24 cellular contexts compared by ENCODE assay signal in genomic region chr18:46325836-46326235, GRCh38.
DNase-seq lines count a peak whose midpoint lies in the region; ATAC-seq and TF ChIP-seq lines count a peak whose summit lies in the region.
"Had no signal": no experiment of that assay in that cellular context is flagged by ENCODE, and none has a peak within 500 bp of the region (broad histone marks: within the 10 kb centered on the region; RNA-seq: fewer than 3 reads in every experiment).

No MANE protein-coding gene starts in this region.

- intact Hi-C loops in gastrocnemius medialis (cut with DNase I; ENCODE audit: low total_unique reads) = no loop called here

- no peak overlapping the region for H2BK120ac ChIP-seq in neuronal stem cell (ENCODE audit: low read depth, low read length)

- no peak overlapping the region for H3K23ac ChIP-seq in neuronal stem cell (ENCODE audit: low read depth, low read length, poor library complexity)

- H3K27me3 ChIP-seq in endodermal cell (ENCODE audit: control insufficient read depth, insufficient read depth, low read length, poor library complexity, severe bottlenecking) = no peaks in the 10 kb centered on the region
- no peaks in the 10 kb centered on the region for H3K27me3 ChIP-seq in foreskin keratinocyte
- H3K27me3 ChIP-seq in neuronal stem cell (ENCODE audit: control insufficient read depth in 3 of 3, insufficient read depth in 3 of 3, low read depth in 1 of 3, low read length in 3 of 3) = no peaks in the 10 kb centered on the region
- no peaks in the 10 kb centered on the region for H3K27me3 ChIP-seq in gastrocnemius medialis
- H3K27me3 ChIP-seq: BE2C had no signal

- H3K9me3 ChIP-seq in endodermal cell (ENCODE audit: control insufficient read depth, low read length) (no peaks in the 10 kb centered on the region), neuronal stem cell (replicated peaks in 1 of 2; ENCODE audit: control insufficient read depth in 2 of 2, insufficient read depth in 1 of 2, low read depth in 1 of 2, low read length in 2 of 2) (no peaks in the 10 kb centered on the region), gastrocnemius medialis (no peaks in the 10 kb centered on the region)
- H3K9me3 ChIP-seq: BE2C had no signal

- peak overlapping the region; percentile 41 for H2AK5ac ChIP-seq in neuronal stem cell (ENCODE audit: low read depth, low read length)

- 89 to 91% methylated on average over 6 to 9 of the region's 9 CpGs for WGBS in endodermal cell (ENCODE audit: insufficient coverage in 1 of 2, insufficient read length in 1 of 2), 2 experiments
- WGBS in neuronal stem cell (ENCODE audit: extremely low coverage in 2 of 2, insufficient read length in 2 of 2, insufficient replicate concordance in 1 of 2), 2 donors = no CpG with 5 or more reads among the region's 9 CpGs

- H3K4me1 Mint-ChIP-seq in activated naive CD8-positive, alpha-beta T cell treated with anti-CD3 and anti-CD28 coated beads, Interleukin-2, amount 10 ng/mL, durations not matched to agents 7 days and 5 days = peaks cover 6% of the 10 kb centered on the region
- H3K4me1 Mint-ChIP-seq in activated naive CD8-positive, alpha-beta T cell treated with anti-CD3 and anti-CD28 coated beads for 36 hours = peaks cover 1% of the 10 kb centered on the region
- H3K4me1 Mint-ChIP-seq in endodermal cell = peaks cover 20% of the 10 kb centered on the region

- peaks cover 19% of the 10 kb centered on the region for H3K27me3 Mint-ChIP-seq in activated naive CD8-positive, alpha-beta T cell treated with anti-CD3 and anti-CD28 coated beads, Interleukin-2, amount 10 ng/mL, durations not matched to agents 7 days and 5 days
- peaks cover 3% of the 10 kb centered on the region for H3K27me3 Mint-ChIP-seq in activated naive CD8-positive, alpha-beta T cell treated with anti-CD3 and anti-CD28 coated beads for 36 hours
- H3K27me3 Mint-ChIP-seq in endodermal cell (ENCODE audit: insufficient read depth) = no peaks in the 10 kb centered on the region

- peaks cover 4% of the 10 kb centered on the region for H3K4me1 ChIP-seq in endodermal cell (ENCODE audit: control insufficient read depth, insufficient read depth, low read length)
- peaks cover 24% of the 10 kb centered on the region for H3K4me1 ChIP-seq in foreskin keratinocyte
- H3K4me1 ChIP-seq in neuronal stem cell (ENCODE audit: control insufficient read depth in 2 of 2, insufficient read depth in 1 of 2, low read depth in 1 of 2, low read length in 2 of 2) = peaks cover 20 to 22% of the 10 kb centered on the region in 2 donors
- peaks cover 13% of the 10 kb centered on the region in 2 donors for H3K4me1 ChIP-seq in gastrocnemius medialis
- H3K4me1 ChIP-seq: BE2C had no signal

- H3K4me3 Mint-ChIP-seq in activated naive CD8-positive, alpha-beta T cell treated with anti-CD3 and anti-CD28 coated beads, Interleukin-2, amount 10 ng/mL, durations not matched to agents 7 days and 5 days = no peak overlapping the region
- no peak overlapping the region for H3K4me3 Mint-ChIP-seq in activated naive CD8-positive, alpha-beta T cell treated with anti-CD3 and anti-CD28 coated beads for 36 hours
- no peak overlapping the region for H3K4me3 Mint-ChIP-seq in endodermal cell
- H3K4me3 Mint-ChIP-seq: CD8-positive, alpha-beta memory T cell had no signal

- H3K36me3 Mint-ChIP-seq in activated naive CD8-positive, alpha-beta T cell treated with anti-CD3 and anti-CD28 coated beads, Interleukin-2, amount 10 ng/mL, durations not matched to agents 7 days and 5 days = no peaks in the 10 kb centered on the region
- no peaks in the 10 kb centered on the region for H3K36me3 Mint-ChIP-seq in activated naive CD8-positive, alpha-beta T cell treated with anti-CD3 and anti-CD28 coated beads for 36 hours
- no peaks in the 10 kb centered on the region for H3K36me3 Mint-ChIP-seq in endodermal cell (ENCODE audit: low read depth)
- H3K36me3 Mint-ChIP-seq: CD14-positive monocyte; CD8-positive, alpha-beta memory T cell had no signal

- H3K36me3 ChIP-seq in endodermal cell (ENCODE audit: control insufficient read depth, insufficient read depth, low read length) (no peaks in the 10 kb centered on the region), neuronal stem cell (replicated peaks in 1 of 2; ENCODE audit: control insufficient read depth in 2 of 2, insufficient read depth in 2 of 2, low read length in 2 of 2) (no peaks in the 10 kb centered on the region), gastrocnemius medialis (no peaks in the 10 kb centered on the region)
- H3K36me3 ChIP-seq: BE2C had no signal

- POLR2A ChIA-PET in activated naive CD8-positive, alpha-beta T cell treated with anti-CD3 and anti-CD28 coated beads, Interleukin-2, amount 10 ng/mL, durations not matched to agents 7 days and 5 days (lab: Charles Lee) = no interaction called here

- no peak overlapping the region for H2BK15ac ChIP-seq in neuronal stem cell (ENCODE audit: low read length)

- no peak for ATAC-seq in activated naive CD8-positive, alpha-beta T cell treated with anti-CD3 and anti-CD28 coated beads, Interleukin-2, amount 10 ng/mL, durations not matched to agents 7 days and 5 days (ENCODE audit: low read depth)
- ATAC-seq in foreskin keratinocyte = no peak
- no peak for ATAC-seq in gastrocnemius medialis
- ATAC-seq in HG02840 (IDR thresholded peaks at IDR 0.05; ENCODE audit: low FRiP score, unreplicated experiment) = no peak
- ATAC-seq: PC-3 had no signal

- H3K9ac ChIP-seq in endodermal cell (ENCODE audit: extremely low read depth, low read length, poor library complexity, severe bottlenecking) = no peak overlapping the region
- H3K9ac ChIP-seq in neuronal stem cell (ENCODE audit: low read depth, low read length, poor library complexity) = peak overlapping the region; percentile 39

- peak overlapping the region; percentile 78 for H2BK12ac ChIP-seq in neuronal stem cell (ENCODE audit: low read length)

- H4K91ac ChIP-seq in neuronal stem cell (ENCODE audit: low read depth, low read length, poor library complexity) = no peak overlapping the region

- in situ Hi-C loops in gastrocnemius medialis (cut with MboI; ENCODE audit: low sequenced_read_pairs in 4 of 4) = no loop called here

- no peak overlapping the region for H3K18ac ChIP-seq in neuronal stem cell (ENCODE audit: low read length)

- no peak for DNase-seq in activated naive CD8-positive, alpha-beta T cell treated with anti-CD3 and anti-CD28 coated beads, Interleukin-2, amount 10 ng/mL, durations not matched to agents 7 days and 5 days
- no peak for DNase-seq in activated naive CD8-positive, alpha-beta T cell treated with anti-CD3 and anti-CD28 coated beads for 36 hours
- DNase-seq in endodermal cell (peak; percentile 35), foreskin keratinocyte (peak; percentile 33 to 48), neuronal stem cell (ENCODE audit: low spot score) (no peak), gastrocnemius medialis (no peak), AG08396 (ENCODE audit: low spot score) (no peak)
- DNase-seq: BE2C; CD8-positive, alpha-beta memory T cell; DMS79 treated with DMSO at 0.1 percent for 48 hours; GF-D8; H7; KBM-7; MM.1S; NCI-H2029; NCI-H446 treated with DMSO at 0.1 percent for 48 hours; NCI-H526; NCI-H82; NK-92 treated with Interleukin-12 subunit alpha and Interleukin-12 subunit beta, amount 100 ng/mL, for 24 hours; PC-3; SHP77 had no signal

- no peaks in the 10 kb centered on the region for H3K79me1 ChIP-seq in neuronal stem cell (ENCODE audit: low read depth, low read length)

- H2BK5ac ChIP-seq in neuronal stem cell (ENCODE audit: low read length) = no peak overlapping the region

- no peak overlapping the region for H3K4me2 ChIP-seq in neuronal stem cell (ENCODE audit: insufficient read depth, low read length, poor library complexity, severe bottlenecking)

- no peak for TF ChIP-seq POLR2A in gastrocnemius medialis (IDR thresholded peaks at IDR 0.05)

- peak overlapping the region; percentile 60 for H3K27ac Mint-ChIP-seq in activated naive CD8-positive, alpha-beta T cell treated with anti-CD3 and anti-CD28 coated beads, Interleukin-2, amount 10 ng/mL, durations not matched to agents 7 days and 5 days
- H3K27ac Mint-ChIP-seq in activated naive CD8-positive, alpha-beta T cell treated with anti-CD3 and anti-CD28 coated beads for 36 hours = no peak overlapping the region
- H3K27ac Mint-ChIP-seq in endodermal cell = no peak overlapping the region
- H3K27ac Mint-ChIP-seq: CD14-positive monocyte had no signal

- H3K14ac ChIP-seq in neuronal stem cell (ENCODE audit: low read length) = no peak overlapping the region

- no peaks in the 10 kb centered on the region for H3K9me3 Mint-ChIP-seq in activated naive CD8-positive, alpha-beta T cell treated with anti-CD3 and anti-CD28 coated beads, Interleukin-2, amount 10 ng/mL, durations not matched to agents 7 days and 5 days
- no peaks in the 10 kb centered on the region for H3K9me3 Mint-ChIP-seq in activated naive CD8-positive, alpha-beta T cell treated with anti-CD3 and anti-CD28 coated beads for 36 hours
- no peaks in the 10 kb centered on the region for H3K9me3 Mint-ChIP-seq in endodermal cell
- H3K9me3 Mint-ChIP-seq: CD8-positive, alpha-beta memory T cell had no signal

- H3K27ac ChIP-seq in endodermal cell (ENCODE audit: low read depth, low read length) (no peak overlapping the region), foreskin keratinocyte (no peak overlapping the region), neuronal stem cell (replicated peaks; ENCODE audit: low read length) (no peak overlapping the region), gastrocnemius medialis (no peak overlapping the region)
- H3K27ac ChIP-seq: 22Rv1 had no signal

- H3K4me3 ChIP-seq in endodermal cell (ENCODE audit: low read length) (no peak overlapping the region), neuronal stem cell (ENCODE audit: low read length in 2 of 2) (no peak overlapping the region), gastrocnemius medialis (no peak overlapping the region)

- no peak overlapping the region for H3K4ac ChIP-seq in neuronal stem cell (ENCODE audit: low read length)

- H2AFZ ChIP-seq in neuronal stem cell (ENCODE audit: low read length) = no peak overlapping the region

- no peak for TF ChIP-seq CTCF in endodermal cell (conservative IDR thresholded peaks at IDR 0.05)
- TF ChIP-seq CTCF in foreskin keratinocyte (conservative IDR thresholded peaks at IDR 0.05) = no peak
- TF ChIP-seq CTCF in gastrocnemius medialis (IDR thresholded peaks at IDR 0.05 in 4 of 5, conservative IDR thresholded peaks at IDR 0.05 in 1 of 5) = no peak

- H4K8ac ChIP-seq in neuronal stem cell (ENCODE audit: low read depth, low read length) = no peak overlapping the region

Comparison
In these comparisons a context has a peak if more than half of its experiments do, and no peak if none do; other contexts are left out.
1. DNase-seq: peak in endodermal cell (single experiment) and foreskin keratinocyte (2 of 2); none in activated naive CD8-positive, alpha-beta T cell treated with anti-CD3 and anti-CD28 coated beads, Interleukin-2, amount 10 ng/mL, durations not matched to agents 7 days and 5 days (single experiment), activated naive CD8-positive, alpha-beta T cell treated with anti-CD3 and anti-CD28 coated beads for 36 hours (single experiment), neuronal stem cell (single experiment), gastrocnemius medialis (0 of 2) and AG08396 (single experiment).